ENCODE assay signal across 8 cellular contexts in the genomic region with DNA sequence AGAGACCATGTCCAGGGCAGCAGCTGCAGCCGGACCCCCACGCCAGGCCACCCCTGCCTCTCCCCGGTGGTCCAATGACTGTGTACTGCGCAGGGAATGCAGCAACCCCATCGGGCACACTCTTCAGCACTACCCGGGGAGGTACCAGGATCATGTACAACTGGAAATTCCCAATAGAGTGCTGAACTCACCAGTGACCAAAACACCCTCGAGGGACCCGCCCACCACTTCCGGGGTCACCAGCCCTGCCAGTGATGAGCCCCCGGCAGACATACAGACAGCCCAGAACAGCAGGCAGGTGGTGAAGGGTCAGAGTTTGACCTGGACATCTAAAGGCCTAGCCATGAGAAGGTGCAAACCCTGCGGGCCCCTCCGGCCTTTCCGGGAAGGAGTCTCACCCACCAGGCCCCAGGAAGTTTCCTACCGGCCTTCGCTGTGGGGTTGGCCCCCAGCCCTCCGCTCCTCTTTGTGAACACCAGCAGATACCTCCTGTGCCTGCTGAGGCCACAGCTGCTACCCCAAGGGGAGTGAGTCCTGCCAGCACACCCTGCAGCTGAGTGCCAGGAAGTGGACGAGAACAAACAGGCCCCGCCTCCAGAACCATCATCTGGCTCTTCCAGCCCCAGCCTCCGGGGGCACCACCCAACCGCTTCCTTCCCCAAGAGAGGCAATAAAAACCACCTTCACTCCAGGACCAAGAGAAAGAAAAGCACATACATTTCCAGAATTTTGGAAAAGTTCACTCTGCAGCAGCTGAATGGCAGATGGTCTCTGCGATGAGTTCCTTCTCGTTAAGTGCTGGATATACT. TPM values are rescaled to one million over a fixed set of nuclear protein-coding genes. Genes with fewer than 3 reads are reported as not detected.
DNase-seq lines count a peak whose midpoint lies in the region; ATAC-seq and TF ChIP-seq lines count a peak whose summit lies in the region.

No MANE protein-coding gene starts in this region.

- H3K4me3 ChIP-seq in SJCRH30: no peak overlapping the region
- H3K4me3 ChIP-seq in sigmoid colon: peak overlapping the region in 2 of 4 donors; percentile 25 to 33

- H3K36me3 Mint-ChIP-seq in activated naive CD4-positive, alpha-beta T cell treated with anti-CD3 and anti-CD28 coated beads for 36 hours (ENCODE audit: low read depth): peaks cover 60% of the 10 kb centered on the region

- H3K27ac Mint-ChIP-seq in activated naive CD4-positive, alpha-beta T cell treated with anti-CD3 and anti-CD28 coated beads for 36 hours: peak overlapping the region; percentile 84

- H3K36me3 ChIP-seq in SJCRH30 (peaks cover 76% of the 10 kb centered on the region), sigmoid colon (peaks cover 11 to 100% (median 47%) of the 10 kb centered on the region in 4 donors)

- CTCF ChIA-PET in activated naive CD4-positive, alpha-beta T cell treated with anti-CD3 and anti-CD28 coated beads for 36 hours (lab: Charles Lee): interaction anchor here (1.0 to 1.1 kb wide), 3 partner anchors 27 to 40 kb away, joined by 3 to 4 read pairs (median 3); no protein-coding TSS in a partner anchor

- no peak for TF ChIP-seq CTCF in sigmoid colon (IDR thresholded peaks at IDR 0.05)

- TF ChIP-seq EP300 in sigmoid colon (IDR thresholded peaks at IDR 0.05): no peak

- peak; percentile 53 for DNase-seq in AG08396 (ENCODE audit: low spot score)
- peak; percentile 74 to 79 for DNase-seq in SJCRH30
- DNase-seq in activated naive CD4-positive, alpha-beta T cell treated with anti-CD3 and anti-CD28 coated beads for 36 hours: peak; percentile 79
- peak; percentile 91 for DNase-seq in cardiac septum (ENCODE audit: low spot score)
- peak; percentile 74 for DNase-seq in sigmoid colon
- DNase-seq in DMS79 (lab: John Stamatoyannopoulos, UW): no peak

- H3K27me3 ChIP-seq in SJCRH30 (no peaks in the 10 kb centered on the region), sigmoid colon (no peaks in the 10 kb centered on the region)

- TF ChIP-seq POLR2A in sigmoid colon (IDR thresholded peaks at IDR 0.05): peak in 1 of 2 donors; percentile 9

- intact Hi-C loops in activated naive CD4-positive, alpha-beta T cell treated with anti-CD3 and anti-CD28 coated beads for 36 hours (cut with micrococcal nuclease): loop anchor here (1.0 kb wide), 1 partner anchor 80 kb away; no protein-coding TSS in a partner anchor
- intact Hi-C loops in cardiac septum (cut with DNase I) (no loop called here), sigmoid colon (cut with DNase I) (no loop called here)

- H3K4me1 ChIP-seq in SJCRH30 (peaks cover 4% of the 10 kb centered on the region; the same call in 1 of the 2 replicates), sigmoid colon (no peaks in the 10 kb centered on the region)

- no peak overlapping the region for H3K4me3 Mint-ChIP-seq in activated naive CD4-positive, alpha-beta T cell treated with anti-CD3 and anti-CD28 coated beads for 36 hours

- H3K9me3 ChIP-seq in SJCRH30 (replicated peaks) (no peaks in the 10 kb centered on the region), sigmoid colon (no peaks in the 10 kb centered on the region)

- 39 to 61% methylated on average over 22 of the region's 22 CpGs for WGBS in sigmoid colon, 2 donors

- H3K27me3 Mint-ChIP-seq in activated naive CD4-positive, alpha-beta T cell treated with anti-CD3 and anti-CD28 coated beads for 36 hours (ENCODE audit: low read depth): no peaks in the 10 kb centered on the region

- H3K27ac ChIP-seq in SJCRH30 (no peak overlapping the region), sigmoid colon (peak overlapping the region; percentile 50 to 65 (median 55))

- H3K4me1 Mint-ChIP-seq in activated naive CD4-positive, alpha-beta T cell treated with anti-CD3 and anti-CD28 coated beads for 36 hours (ENCODE audit: low read depth): peaks cover 14% of the 10 kb centered on the region

- no peaks in the 10 kb centered on the region for H3K9me3 Mint-ChIP-seq in activated naive CD4-positive, alpha-beta T cell treated with anti-CD3 and anti-CD28 coated beads for 36 hours

- peak; percentile 80 for ATAC-seq in GM19023 (IDR thresholded peaks at IDR 0.05; ENCODE audit: unreplicated experiment)
- peak; percentile 59 for ATAC-seq in HG03439 (IDR thresholded peaks at IDR 0.05; ENCODE audit: unreplicated experiment)

RNA-seq across cellular contexts. Expression of gene ANKRD61, which starts 5.0 kb away (rescaled TPM):
- 0.23 and 0.63 TPM in 2 replicates for total RNA-seq in SJCRH30 (2014; rRNA removed; shearing (Covaris generic))
- not detected for total RNA-seq in activated naive CD4-positive, alpha-beta T cell treated with anti-CD3 and anti-CD28 coated beads for 36 hours
- not detected for total RNA-seq in cardiac septum
- not detected for total RNA-seq in sigmoid colon
- polyA plus RNA-seq in sigmoid colon: not detected

RNA-seq across cellular contexts. Expression of gene AIMP2, which starts 17.1 kb away (rescaled TPM):
- 67.5 and 72.6 TPM in 2 replicates for total RNA-seq in SJCRH30 (2014; rRNA removed; shearing (Covaris generic))
- total RNA-seq in activated naive CD4-positive, alpha-beta T cell treated with anti-CD3 and anti-CD28 coated beads for 36 hours: 10 to 100 TPM; 30.8 to 32.2 TPM
- total RNA-seq in cardiac septum: 42.3 TPM
- 10 to 100 TPM; 21.0 to 35.1 (median 26.3) TPM for total RNA-seq in sigmoid colon
- 10 to 100 TPM; 28.8 to 59.9 (median 59.7) TPM for polyA plus RNA-seq in sigmoid colon

RNA-seq across cellular contexts. Expression of gene PMS2, which starts 17.4 kb away (rescaled TPM):
- 15.4 and 18.4 TPM in 2 replicates for total RNA-seq in SJCRH30 (2014; rRNA removed; shearing (Covaris generic))
- total RNA-seq in activated naive CD4-positive, alpha-beta T cell treated with anti-CD3 and anti-CD28 coated beads for 36 hours: 10 to 100 TPM; 19.4 to 19.8 TPM
- total RNA-seq in cardiac septum: 4.8 TPM
- total RNA-seq in sigmoid colon: 1 to 10 TPM; 7.4 to 9.3 (median 7.6) TPM
- 1 to 10 TPM; 3.2 to 6.5 (median 3.6) TPM for polyA plus RNA-seq in sigmoid colon

RNA-seq across cellular contexts. Expression of gene EIF2AK1, which starts 32.8 kb away (rescaled TPM):
- total RNA-seq in SJCRH30 (2014; rRNA removed; shearing (Covaris generic)): 75.3 and 75.5 TPM in 2 replicates
- 100 to 1,000 TPM; 119 to 124 TPM for total RNA-seq in activated naive CD4-positive, alpha-beta T cell treated with anti-CD3 and anti-CD28 coated beads for 36 hours
- total RNA-seq in cardiac septum: 39.6 TPM
- total RNA-seq in sigmoid colon: 100 to 1,000 TPM in 3 of 4 donors, 10 to 100 TPM in 1; 37.6 to 181 (median 153) TPM
- 10 to 100 TPM; 51.7 to 92.0 (median 52.9) TPM for polyA plus RNA-seq in sigmoid colon

RNA-seq across cellular contexts. Expression of gene RSPH10B, which starts 55.7 kb away (rescaled TPM):
- 0.18 TPM in 1 of 2 replicates, not detected in the other for total RNA-seq in SJCRH30 (2014; rRNA removed; shearing (Covaris generic))
- total RNA-seq in activated naive CD4-positive, alpha-beta T cell treated with anti-CD3 and anti-CD28 coated beads for 36 hours: not detected
- not detected for total RNA-seq in cardiac septum
- under 1 TPM in 2 of 4 donors, not detected in 2; 0.16 to 0.36 TPM for total RNA-seq in sigmoid colon
- polyA plus RNA-seq in sigmoid colon: under 1 TPM in 1 of 3 donors, not detected in 2; 0.09 TPM
